ENCODE assay signal across 17 cellular contexts in the genomic region with DNA sequence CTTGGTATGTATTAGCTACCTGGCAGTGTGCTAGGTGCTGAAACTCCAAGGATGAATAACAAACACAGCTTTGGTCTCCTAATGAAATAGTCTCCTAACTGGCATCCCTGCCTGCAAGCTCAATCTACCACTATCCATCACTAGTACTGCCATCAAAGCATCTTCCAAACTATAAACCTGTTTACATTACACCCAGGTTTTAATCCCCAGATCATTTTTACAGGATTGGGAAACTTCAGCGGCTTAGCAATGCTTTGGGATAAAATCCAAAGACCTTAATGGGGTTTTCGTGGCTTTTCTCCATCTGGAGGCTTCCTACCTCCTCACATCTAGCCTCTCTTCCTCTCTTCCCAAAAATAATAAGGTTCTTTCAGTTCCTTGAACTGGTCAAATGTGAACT.
"Had no signal": no experiment of that assay in that cellular context is flagged by ENCODE, and none has a peak within 500 bp of the region (broad histone marks: within the 10 kb centered on the region; RNA-seq: fewer than 3 reads in every experiment).

No MANE protein-coding gene starts in this region.

- H3K9me3 Mint-ChIP-seq: activated CD4-positive, alpha-beta T cell treated with anti-CD3 and anti-CD28 coated beads, Interleukin-2, amount 10 ng/mL, durations not matched to agents 24 days and 14 days; activated naive CD4-positive, alpha-beta T cell treated with anti-CD3 and anti-CD28 coated beads, Interleukin-2, amount 10 ng/mL, durations not matched to agents 7 days and 5 days; activated T-cell treated with anti-CD3 and anti-CD28 coated beads, Interleukin-2, amount 50 U/mL, for 24 hours; effector memory CD8-positive, alpha-beta T cell; nephron progenitor cell; T-cell had no signal

- H3K9me3 ChIP-seq: heart left ventricle had no signal

- H3K36me3 Mint-ChIP-seq: activated naive CD4-positive, alpha-beta T cell treated with anti-CD3 and anti-CD28 coated beads, Interleukin-2, amount 10 ng/mL, durations not matched to agents 7 days and 5 days; T-cell had no signal

- DNase-seq: activated CD4-positive, alpha-beta T cell treated with anti-CD3 and anti-CD28 coated beads, Interleukin-2, amount 10 ng/mL, durations not matched to agents 24 days and 14 days; activated CD8-positive, alpha-beta T cell treated with anti-CD3 and anti-CD28 coated beads, Interleukin-2, amount 10 ng/mL, durations not matched to agents 7 days and 5 days; activated naive CD4-positive, alpha-beta T cell treated with anti-CD3 and anti-CD28 coated beads, Interleukin-2, amount 10 ng/mL, durations not matched to agents 7 days and 5 days; activated T-cell treated with anti-CD3 and anti-CD28 coated beads, Interleukin-2, amount 50 U/mL, for 24 hours; effector memory CD8-positive, alpha-beta T cell; heart left ventricle; kidney; nephron progenitor cell; nucleus accumbens; posterior cingulate gyrus; stimulated activated CD4-positive, alpha-beta T cell treated with anti-CD3 and anti-CD28 coated beads, Interleukin-12 subunit alpha, Interleukin-12 subunit beta, amount 100 ng/mL, for 4 hours; stimulated activated CD4-positive, alpha-beta T cell treated with anti-CD3 and anti-CD28 coated beads, Interleukin-1b, Interleukin-23, amount 100 ng/mL, for 48 hours; stimulated activated naive CD4-positive, alpha-beta T cell treated with Interleukin-2 at 50 U/mL for 16 hours; T-cell; T1000; trophoblast cell had no signal

- H3K36me3 ChIP-seq: heart left ventricle had no signal

- H3K4me3 ChIP-seq: heart left ventricle had no signal

- H3K27me3 Mint-ChIP-seq: activated naive CD4-positive, alpha-beta T cell treated with anti-CD3 and anti-CD28 coated beads, Interleukin-2, amount 10 ng/mL, durations not matched to agents 7 days and 5 days had no signal

- H3K4me3 Mint-ChIP-seq: activated CD4-positive, alpha-beta T cell treated with anti-CD3 and anti-CD28 coated beads, Interleukin-2, amount 10 ng/mL, durations not matched to agents 24 days and 14 days; activated CD8-positive, alpha-beta T cell treated with anti-CD3 and anti-CD28 coated beads, Interleukin-2, amount 10 ng/mL, durations not matched to agents 7 days and 5 days; activated naive CD4-positive, alpha-beta T cell treated with anti-CD3 and anti-CD28 coated beads, Interleukin-2, amount 10 ng/mL, durations not matched to agents 7 days and 5 days; activated T-cell treated with anti-CD3 and anti-CD28 coated beads, Interleukin-2, amount 50 U/mL, for 24 hours; effector memory CD8-positive, alpha-beta T cell; nephron progenitor cell; T-cell had no signal

- ATAC-seq: activated CD8-positive, alpha-beta T cell treated with anti-CD3 and anti-CD28 coated beads, Interleukin-2, amount 10 ng/mL, durations not matched to agents 7 days and 5 days; effector memory CD8-positive, alpha-beta T cell; heart left ventricle; left lobe of liver; T-cell had no signal

- H3K4me1 Mint-ChIP-seq: activated CD4-positive, alpha-beta T cell treated with anti-CD3 and anti-CD28 coated beads, Interleukin-2, amount 10 ng/mL, durations not matched to agents 24 days and 14 days; activated naive CD4-positive, alpha-beta T cell treated with anti-CD3 and anti-CD28 coated beads, Interleukin-2, amount 10 ng/mL, durations not matched to agents 7 days and 5 days; T-cell had no signal

- H3K27me3 ChIP-seq: heart left ventricle had no signal

- H3K27ac Mint-ChIP-seq: activated CD4-positive, alpha-beta T cell treated with anti-CD3 and anti-CD28 coated beads, Interleukin-2, amount 10 ng/mL, durations not matched to agents 24 days and 14 days; activated CD8-positive, alpha-beta T cell treated with anti-CD3 and anti-CD28 coated beads, Interleukin-2, amount 10 ng/mL, durations not matched to agents 7 days and 5 days; activated naive CD4-positive, alpha-beta T cell treated with anti-CD3 and anti-CD28 coated beads, Interleukin-2, amount 10 ng/mL, durations not matched to agents 7 days and 5 days; activated T-cell treated with anti-CD3 and anti-CD28 coated beads, Interleukin-2, amount 50 U/mL, for 24 hours; effector memory CD8-positive, alpha-beta T cell; nephron progenitor cell; T-cell had no signal
